Comparison of ENCODE assay signal across 10 cellular contexts in the genomic region with DNA sequence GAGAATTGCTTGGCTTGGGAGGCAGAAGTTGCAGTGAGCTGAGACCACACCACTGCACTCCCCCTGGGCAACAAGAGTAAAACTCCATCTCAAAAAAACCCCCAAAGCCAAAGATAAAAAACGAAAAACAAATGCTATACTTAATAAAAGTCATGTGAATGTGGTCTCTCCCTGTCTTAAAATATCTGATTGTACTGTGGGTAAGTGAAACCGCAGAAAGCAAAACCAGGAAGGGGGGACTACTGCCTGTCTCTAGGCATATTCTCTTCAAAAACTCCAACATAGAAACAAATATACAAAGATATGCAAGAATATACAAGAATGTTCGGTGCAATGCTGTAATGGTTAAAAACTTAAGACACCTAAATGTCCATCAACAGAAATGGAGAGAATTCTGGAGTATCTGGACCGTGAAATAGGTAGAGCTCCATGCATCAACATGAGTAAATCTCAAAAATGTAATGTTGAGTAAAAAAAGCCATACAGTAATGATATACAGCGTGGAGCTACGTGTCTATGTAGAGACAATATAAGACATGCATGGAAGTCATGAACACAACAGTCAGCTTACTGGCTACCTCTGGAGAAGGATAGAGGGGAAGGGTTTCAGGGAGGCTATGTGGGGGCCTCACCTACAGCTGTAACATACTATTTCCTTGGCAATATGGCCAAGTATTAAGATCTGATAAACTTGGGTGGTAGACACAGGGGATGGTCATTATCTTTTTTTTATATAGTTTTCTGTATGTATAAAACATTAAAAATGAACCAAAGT. TPM values are rescaled to one million over a fixed set of nuclear protein-coding genes. Genes with fewer than 3 reads are reported as not detected.
DNase-seq lines count a peak whose midpoint lies in the region; ATAC-seq and TF ChIP-seq lines count a peak whose summit lies in the region.
"Had no signal": no experiment of that assay in that cellular context is flagged by ENCODE, and none has a peak within 500 bp of the region (broad histone marks: within the 10 kb centered on the region; RNA-seq: fewer than 3 reads in every experiment).

No MANE protein-coding gene starts in this region.

- peaks cover 9 to 58% (median 38%) of the 10 kb centered on the region in 9 donors for H3K36me3 ChIP-seq in heart right ventricle
- peaks cover 24% of the 10 kb centered on the region for H3K36me3 ChIP-seq in adipocyte (ENCODE audit: control insufficient read depth, insufficient read depth, low read length, severe bottlenecking)
- peaks cover 55% of the 10 kb centered on the region for H3K36me3 ChIP-seq in lower lobe of right lung
- H3K36me3 ChIP-seq in upper lobe of left lung = peaks cover 20 to 52% (median 39%) of the 10 kb centered on the region in 4 donors

- TF ChIP-seq EP300 in upper lobe of left lung (IDR thresholded peaks at IDR 0.05) = no peak

- DNase-seq in heart right ventricle (no peak), Right ventricle myocardium inferior (ENCODE audit: missing footprints) (no peak), adipocyte (ENCODE audit: low read depth) (no peak), lower lobe of right lung (no peak), upper lobe of left lung (no peak), RPMI8226 (no peak)
- DNase-seq: kidney glomerular epithelial cell, T1000 had no signal

- H3K27ac ChIP-seq in heart right ventricle (peak overlapping the region in 1 of 10 donors; percentile 95), lower lobe of right lung (no peak overlapping the region), upper lobe of left lung (no peak overlapping the region)

- H3K4me3 ChIP-seq in heart right ventricle (peak overlapping the region in 9 of 10 donors; percentile 49 to 100 (median 80)), adipocyte (ENCODE audit: low read length) (peak overlapping the region; percentile 100), lower lobe of right lung (peak overlapping the region; percentile 94), upper lobe of left lung (peak overlapping the region in 3 of 4 donors; percentile 84 to 94 (median 85))

- H3K4me1 ChIP-seq in heart right ventricle (peaks cover 6 to 31% (median 28%) of the 10 kb centered on the region in 9 donors), adipocyte (ENCODE audit: control insufficient read depth, insufficient read depth, low read length) (peaks cover 21% of the 10 kb centered on the region), lower lobe of right lung (peaks cover 25% of the 10 kb centered on the region), upper lobe of left lung (peaks cover 21 to 31% (median 25%) of the 10 kb centered on the region in 4 donors)

- ATAC-seq in heart right ventricle (no peak), Right ventricle myocardium inferior (no peak), lower lobe of right lung (no peak), upper lobe of left lung (ENCODE audit: low FRiP score in 2 of 2) (no peak), HG03095 (IDR thresholded peaks at IDR 0.05; ENCODE audit: unreplicated experiment) (no peak), HG03565 (IDR thresholded peaks at IDR 0.05; ENCODE audit: unreplicated experiment) (no peak)

- WGBS in heart right ventricle, 2 donors = 80 to 84% methylated on average over 6 of the region's 6 CpGs
- WGBS in upper lobe of left lung, 2 donors = 69 to 75% methylated on average over 6 of the region's 6 CpGs

- H3K9me3 ChIP-seq in heart right ventricle (peaks cover 0 to 31% (median 22%) of the 10 kb centered on the region in 11 donors), adipocyte (ENCODE audit: control insufficient read depth, low read length) (peaks cover 19% of the 10 kb centered on the region), lower lobe of right lung (peaks cover 21% of the 10 kb centered on the region), upper lobe of left lung (peaks cover 13 to 21% (median 17%) of the 10 kb centered on the region in 4 donors)

- H3K9ac ChIP-seq in adipocyte (ENCODE audit: low read length) = peak overlapping the region; percentile 97

- intact Hi-C loops in heart right ventricle (cut with DNase I) (no loop called here), Right ventricle myocardium inferior (cut with DNase I) (no loop called here), lower lobe of right lung (cut with DNase I) (no loop called here)

- no peak for TF ChIP-seq POLR2A in upper lobe of left lung (IDR thresholded peaks at IDR 0.05)

- H3K27me3 ChIP-seq in heart right ventricle (no peaks in the 10 kb centered on the region), adipocyte (replicated peaks; ENCODE audit: control insufficient read depth, insufficient read depth, low read length) (no peaks in the 10 kb centered on the region), lower lobe of right lung (ENCODE audit: low read depth) (no peaks in the 10 kb centered on the region), upper lobe of left lung (no peaks in the 10 kb centered on the region)

- TF ChIP-seq CTCF in heart right ventricle (IDR thresholded peaks at IDR 0.05) = no peak
- no peak for TF ChIP-seq CTCF in lower lobe of right lung (IDR thresholded peaks at IDR 0.05)
- no peak for TF ChIP-seq CTCF in upper lobe of left lung (IDR thresholded peaks at IDR 0.05)

RNA-seq across cellular contexts. Expression of a gene that starts 2.1 kb away (rescaled TPM):
- total RNA-seq in heart right ventricle (10 to 100 TPM; 14.1 to 20.2 (median 16.0) TPM), Right ventricle myocardium inferior (17.6 TPM), lower lobe of right lung (32.9 TPM), upper lobe of left lung (100 to 1,000 TPM in 1 of 6 donors, 10 to 100 TPM in 5; 29.0 to 186 (median 34.8) TPM)
- 10 to 100 TPM; 10.8 to 23.6 TPM for polyA plus RNA-seq in heart right ventricle

RNA-seq across cellular contexts. Expression of a gene that starts 6.5 kb away (rescaled TPM):
- total RNA-seq in heart right ventricle (1 to 10 TPM; 5.7 to 8.5 (median 7.8) TPM), Right ventricle myocardium inferior (6.7 TPM), lower lobe of right lung (6.2 TPM), upper lobe of left lung (10 to 100 TPM in 1 of 6 donors, 1 to 10 TPM in 5; 3.8 to 12.6 (median 7.6) TPM)
- 1 to 10 TPM; 2.8 to 3.0 TPM for polyA plus RNA-seq in heart right ventricle

RNA-seq across cellular contexts. Expression of a gene that starts 25.3 kb away (rescaled TPM):
- 1 to 10 TPM; 1.7 to 5.6 (median 3.7) TPM for total RNA-seq in heart right ventricle
- 10 to 100 TPM in 1 of 2 donors, 1 to 10 TPM in 1; 2.5 to 10.9 TPM for polyA plus RNA-seq in heart right ventricle
- 2.9 TPM for total RNA-seq in Right ventricle myocardium inferior
- total RNA-seq in lower lobe of right lung = 11.1 TPM
- 10 to 100 TPM in 2 of 6 donors, 1 to 10 TPM in 4; 8.3 to 28.3 (median 9.3) TPM for total RNA-seq in upper lobe of left lung

RNA-seq across cellular contexts. Expression of a gene that starts 32.0 kb away (rescaled TPM):
- total RNA-seq in heart right ventricle (100 to 1,000 TPM; 571 to 924 (median 746) TPM), Right ventricle myocardium inferior (961 TPM), lower lobe of right lung (210 TPM), upper lobe of left lung (100 to 1,000 TPM in 5 of 6 donors, 10 to 100 TPM in 1; 54.5 to 599 (median 193) TPM)
- polyA plus RNA-seq in heart right ventricle = 1,000 to 10,000 TPM; 2,534 to 4,161 TPM

RNA-seq across cellular contexts. Expression of a gene that starts 54.0 kb away (rescaled TPM):
- total RNA-seq in heart right ventricle (1 to 10 TPM; 4.3 to 7.7 (median 5.6) TPM), Right ventricle myocardium inferior (6.8 TPM), lower lobe of right lung (6.7 TPM), upper lobe of left lung (1 to 10 TPM; 1.7 to 9.9 (median 5.1) TPM)
- polyA plus RNA-seq in heart right ventricle = 1 to 10 TPM; 3.4 to 7.5 TPM
